ENCODE assay signal across 9 cellular contexts in the genomic region with DNA sequence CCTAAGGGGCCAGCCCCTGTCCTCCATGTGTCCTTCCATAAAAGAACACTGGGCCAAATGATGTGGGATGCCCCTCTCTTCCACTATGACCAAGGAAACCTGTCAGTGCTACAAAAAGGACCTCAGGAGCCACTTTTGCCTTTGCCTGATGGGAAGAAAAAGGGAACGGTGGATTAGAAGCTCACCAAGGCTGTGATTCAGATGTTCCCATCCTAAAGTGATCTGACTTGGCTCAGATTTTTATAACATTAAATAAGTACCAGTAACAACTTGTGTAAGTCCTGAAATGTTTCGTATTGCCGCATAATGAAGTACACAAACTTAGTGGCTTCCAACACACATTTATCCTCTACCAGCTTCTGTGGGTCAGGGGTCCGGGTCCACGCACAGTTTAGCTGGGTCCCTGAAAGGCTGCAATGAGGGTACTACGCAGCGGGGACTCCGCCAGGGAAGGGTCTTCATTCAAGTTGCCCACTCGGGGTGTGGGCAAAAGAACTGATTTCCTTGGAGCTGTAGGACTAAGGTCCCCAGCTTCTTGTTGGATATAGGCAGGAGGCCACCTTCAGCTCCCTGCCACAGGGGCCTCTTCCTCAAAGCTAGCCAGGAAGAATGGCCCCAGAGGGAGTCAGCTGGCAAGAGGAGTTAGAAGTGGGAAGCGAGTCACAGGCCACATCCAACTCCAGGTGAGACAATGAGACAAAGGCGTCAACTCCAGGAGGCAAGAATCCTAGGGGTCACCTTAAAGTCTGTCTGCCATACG.
DNase-seq lines count a peak whose midpoint lies in the region; ATAC-seq lines count a peak whose summit lies in the region.
"Had no signal": no experiment of that assay in that cellular context is flagged by ENCODE, and none has a peak within 500 bp of the region (broad histone marks: within the 10 kb centered on the region; RNA-seq: fewer than 3 reads in every experiment).

No MANE protein-coding gene starts in this region.

- no peak for DNase-seq in stimulated activated naive CD8-positive, alpha-beta T cell treated with anti-CD3 and anti-CD28 coated beads, Interleukin-15, Interleukin-2, amounts not matched to agents 100 U/mL and 50 U/mL, for 24 hours
- DNase-seq in dermis blood vessel endothelial cell, result no peak

- peaks cover 91% of the 10 kb centered on the region for H3K4me1 Mint-ChIP-seq in stimulated activated naive CD8-positive, alpha-beta T cell treated with anti-CD3 and anti-CD28 coated beads, Interleukin-15, Interleukin-2, amounts not matched to agents 100 ng/mL and 50 ng/mL, for 24 hours (ENCODE audit: low read depth)

- H3K27ac ChIP-seq in cingulate gyrus (ENCODE audit: low read depth, low read length) (peak overlapping the region; percentile 89), muscle layer of duodenum (ENCODE audit: low read length) (peak overlapping the region; percentile 79)

- H3K27me3 ChIP-seq in muscle layer of duodenum (ENCODE audit: low read depth, low read length), result no peaks in the 10 kb centered on the region

- peaks cover 6% of the 10 kb centered on the region for H3K36me3 Mint-ChIP-seq in stimulated activated naive CD8-positive, alpha-beta T cell treated with anti-CD3 and anti-CD28 coated beads, Interleukin-15, Interleukin-2, amounts not matched to agents 100 ng/mL and 50 ng/mL, for 24 hours (ENCODE audit: low read depth)

- H3K27me3 Mint-ChIP-seq in stimulated activated naive CD8-positive, alpha-beta T cell treated with anti-CD3 and anti-CD28 coated beads, Interleukin-15, Interleukin-2, amounts not matched to agents 100 ng/mL and 50 ng/mL, for 24 hours, result no peaks in the 10 kb centered on the region

- ATAC-seq in stimulated activated naive CD8-positive, alpha-beta T cell treated with anti-CD3 and anti-CD28 coated beads, Interleukin-15, Interleukin-2, amounts not matched to agents 100 U/mL and 50 U/mL, for 24 hours, result no peak
- ATAC-seq in HG03439 (IDR thresholded peaks at IDR 0.05; ENCODE audit: unreplicated experiment) (no peak), HG03342 (IDR thresholded peaks at IDR 0.05; ENCODE audit: unreplicated experiment) (no peak), GM18909 (IDR thresholded peaks at IDR 0.05; ENCODE audit: poor library complexity, unreplicated experiment) (no peak)

- H3K9me3 ChIP-seq in muscle layer of duodenum (ENCODE audit: control insufficient read depth in 1 of 2, low read length in 2 of 2), result no peaks in the 10 kb centered on the region

- H3K9me3 Mint-ChIP-seq in stimulated activated naive CD8-positive, alpha-beta T cell treated with anti-CD3 and anti-CD28 coated beads, Interleukin-15, Interleukin-2, amounts not matched to agents 100 ng/mL and 50 ng/mL, for 24 hours, result no peaks in the 10 kb centered on the region

- peaks cover 35 to 55% of the 10 kb centered on the region in 2 donors for H3K4me1 ChIP-seq in muscle layer of duodenum (ENCODE audit: control insufficient read depth in 1 of 2, insufficient read depth in 2 of 2, low read length in 2 of 2)

- no peak overlapping the region for H3K4me3 Mint-ChIP-seq in stimulated activated naive CD8-positive, alpha-beta T cell treated with anti-CD3 and anti-CD28 coated beads, Interleukin-15, Interleukin-2, amounts not matched to agents 100 ng/mL and 50 ng/mL, for 24 hours

- H3K36me3 ChIP-seq in muscle layer of duodenum (ENCODE audit: control insufficient read depth in 1 of 2, insufficient read depth in 2 of 2, low read length in 2 of 2), result no peaks in the 10 kb centered on the region

- H3K27ac Mint-ChIP-seq in stimulated activated naive CD8-positive, alpha-beta T cell treated with anti-CD3 and anti-CD28 coated beads, Interleukin-15, Interleukin-2, amounts not matched to agents 100 ng/mL and 50 ng/mL, for 24 hours, result peak overlapping the region; percentile 61

- no peak overlapping the region for H3K4me3 ChIP-seq in muscle layer of duodenum (ENCODE audit: low read depth in 1 of 2, low read length in 2 of 2)
- H3K4me3 ChIP-seq: K562 had no signal
